Comparison of ENCODE assay signal across 1 cellular context in the genomic region with DNA sequence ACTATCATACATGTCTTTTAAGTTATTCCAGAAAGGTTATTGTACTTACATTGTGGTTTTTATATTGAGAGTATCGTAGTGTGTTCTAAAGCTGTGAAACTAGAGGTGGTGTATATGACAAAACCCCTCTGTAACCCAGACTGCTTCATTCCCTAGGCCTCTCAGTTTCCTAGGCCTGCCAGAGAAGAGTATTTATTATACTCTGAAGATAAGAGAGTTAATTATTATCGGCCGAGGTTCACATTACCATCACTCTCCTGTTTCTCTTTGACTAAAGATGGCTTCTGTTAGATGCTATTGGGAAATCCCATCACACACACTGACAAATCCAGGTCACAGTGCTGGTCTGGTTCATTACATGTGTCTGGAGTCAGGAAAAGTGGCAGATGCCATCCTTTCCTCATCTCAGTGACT.
TF ChIP-seq lines count a peak whose summit lies in the region.

No MANE protein-coding gene starts in this region.

TF ChIP-seq in liver, 16 proteins besides CTCF, POLR2A, EP300 and RAD21 (continued from another document):
- TF ChIP-seq ZBTB33 (IDR thresholded peaks at IDR 0.05) (peak; percentile 60), YY1 (IDR thresholded peaks at IDR 0.05) (peak; percentile 97), HNF4A (conservative IDR thresholded peaks at IDR 0.05) (peak; percentile 76 to 82)
